Comparison of ENCODE assay signal across 8 cellular contexts in the genomic region with DNA sequence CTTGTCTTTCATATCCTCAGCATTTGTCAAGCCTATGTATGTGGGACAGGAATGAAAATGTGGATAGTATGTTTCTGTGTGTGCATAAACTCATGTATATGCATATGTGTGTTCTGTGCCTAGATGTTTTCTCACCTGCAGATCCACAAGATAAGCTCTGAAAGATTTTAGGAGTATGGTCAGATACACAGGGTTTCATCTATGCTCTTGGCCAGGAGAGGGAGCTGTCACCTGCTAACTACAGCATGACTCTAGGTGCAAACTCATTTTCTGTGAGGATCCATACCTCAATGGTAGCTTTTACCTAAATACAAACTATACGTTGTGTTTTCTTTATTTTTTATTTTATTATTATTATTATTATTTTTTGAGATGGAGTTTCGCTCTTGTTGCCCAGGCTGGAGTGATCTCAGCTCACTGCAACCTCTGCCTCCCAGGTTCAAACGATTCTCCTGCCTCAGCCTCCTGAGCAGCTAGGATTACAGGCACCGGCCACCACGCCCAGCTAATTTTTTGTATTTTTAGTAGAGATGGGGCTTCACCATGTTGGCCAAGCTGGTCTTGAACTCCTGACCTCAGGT. TPM values are rescaled to one million over a fixed set of nuclear protein-coding genes. Genes with fewer than 3 reads are reported as not detected.
DNase-seq lines count a peak whose midpoint lies in the region; ATAC-seq and TF ChIP-seq lines count a peak whose summit lies in the region.
"Not testable (repeated sequence)": the region's sequence is repeated elsewhere in the genome, so short reads cannot be mapped to it uniquely, and the experiment has no call there.

No MANE protein-coding gene starts in this region.

- H3K4me1 Mint-ChIP-seq in WTC11, brain: not testable (repeated sequence)

- POLR2A ChIA-PET in A673 (lab: Charles Lee; ENCODE audit: low non-redundant PET); WTC11 (lab: Charles Lee): not testable (repeated sequence)

- not testable (repeated sequence) for H3K9me3 Mint-ChIP-seq in WTC11, brain

- H3K27ac Mint-ChIP-seq in WTC11, brain: not testable (repeated sequence)

- not testable (repeated sequence) for H3K9me3 ChIP-seq in A673 (ENCODE audit: low read depth, low read length, poor library complexity, severe bottlenecking); iPS DF 6.9 (ENCODE audit: control insufficient read depth, insufficient read depth, low read length)

- WGBS in iPS DF 6.9 (ENCODE audit: insufficient coverage, insufficient read length): no CpG with 5 or more reads among the region's 5 CpGs

- not testable (repeated sequence) for H3K4me3 Mint-ChIP-seq in WTC11, brain

- H3K36me3 Mint-ChIP-seq in WTC11, brain: not testable (repeated sequence)

- H3K36me3 ChIP-seq in A673 (ENCODE audit: insufficient read depth, low read length, poor library complexity, severe bottlenecking); iPS DF 6.9 (ENCODE audit: control insufficient read depth, insufficient read depth, low read length): not testable (repeated sequence)

- peak; percentile 75 for DNase-seq in A673 (ENCODE audit: low spot score)
- DNase-seq in NCI-H2107 (lab: John Stamatoyannopoulos, UW): peak; percentile 5
- peak; percentile 39 for DNase-seq in WTC11 (ENCODE audit: low spot score)
- DNase-seq in iPS DF 6.9 (ENCODE audit: low read depth, low spot score): peak; percentile 35
- DNase-seq in stimulated activated CD4-positive, alpha-beta T cell treated with anti-CD3 and anti-CD28 coated beads, Interleukin-12 subunit alpha, Interleukin-12 subunit beta, amount 100 ng/mL, for 48 hours (ENCODE audit: low read depth in 2 of 3, low spot score in 1 of 3): peak; percentile 33 to 47 (median 47)

- peak; percentile 83 for ATAC-seq in GM18861 (IDR thresholded peaks at IDR 0.05; ENCODE audit: unreplicated experiment)
- ATAC-seq in HG02981 (IDR thresholded peaks at IDR 0.05; ENCODE audit: unreplicated experiment): peak; percentile 92
- peak; percentile 87 for ATAC-seq in WTC11

- not testable (repeated sequence) for H3K27me3 Mint-ChIP-seq in WTC11 (ENCODE audit: low read depth); brain

- intact Hi-C loops in A673 (cut with micrococcal nuclease; ENCODE audit: unreplicated experiment): loop anchor here (1.0 kb wide), 1 partner anchor 75 kb away; no protein-coding TSS in a partner anchor

- H3K27me3 ChIP-seq in A673 (replicated peaks; ENCODE audit: insufficient read depth, low read depth, low read length, poor library complexity); iPS DF 6.9 (ENCODE audit: control insufficient read depth, insufficient read depth, low read length): not testable (repeated sequence)

- not testable (repeated sequence) for BruUV-seq in A673 (replicated peaks; lab: Mats Ljungman, UMichigan)

- H3K4me1 ChIP-seq in A673 (ENCODE audit: insufficient read depth, low read length, poor library complexity, severe bottlenecking); iPS DF 6.9 (ENCODE audit: control insufficient read depth, insufficient read depth, low read length): not testable (repeated sequence)

- H3K4me3 ChIP-seq in A673 (ENCODE audit: low read depth, low read length, poor library complexity, severe bottlenecking); iPS DF 6.9 (ENCODE audit: low read length): not testable (repeated sequence)

- TF ChIP-seq CTCF in A673 (conservative IDR thresholded peaks at IDR 0.05; ENCODE audit: low read depth, low read length) (peak; percentile 87), WTC11 (IDR thresholded peaks at IDR 0.05) (peak; percentile 28), brain (conservative IDR thresholded peaks at IDR 0.05) (peak; percentile 65)

- H3K27ac ChIP-seq in A673 (ENCODE audit: low read depth, low read length, poor library complexity, severe bottlenecking); iPS DF 6.9 (ENCODE audit: low read length): not testable (repeated sequence)

- CTCF ChIA-PET in A673 (lab: Charles Lee) (interaction anchor here (0.7 to 1.4 kb wide), 8 partner anchors 48 to 250 kb away, joined by 3 to 14 read pairs (median 5); no protein-coding TSS in a partner anchor), WTC11 (lab: Charles Lee) (interaction anchor here (0.7 to 2.0 kb wide), 33 partner anchors 9 to 471 kb away, joined by 3 to 16 read pairs (median 5); a partner anchor contains a TSS)

RNA-seq across cellular contexts. Expression of a gene that starts 44.1 kb away (rescaled TPM):
- 338 and 430 TPM in 2 replicates for total RNA-seq in A673 (2021)
- 1.1 to 2.1 TPM (median 1.7 TPM) in 3 replicates for total RNA-seq in WTC11 (2021)
- 5.1 TPM for polyA plus RNA-seq in brain (ENCODE audit: insufficient read depth, low read depth, low replicate concordance)

Comparison
In these comparisons a context has a peak if more than half of its experiments do, and no peak if none do; other contexts are left out.
1. DNase-seq: peak in every context shown above with its lines; median percentile 75 in A673; 47 in stimulated activated CD4-positive, alpha-beta T cell treated with anti-CD3 and anti-CD28 coated beads, Interleukin-12 subunit alpha, Interleukin-12 subunit beta, amount 100 ng/mL, for 48 hours; 39 in WTC11; 35 in iPS DF 6.9; 5 in NCI-H2107.
2. CTCF ChIP-seq: peak in every context shown above with its lines; median percentile 87 in A673; 65 in brain; 28 in WTC11.
3. RNA of a gene that starts 44.1 kb away (total RNA-seq): 338 to 430 TPM in A673; 1.1 to 2.1 TPM in WTC11; every median in the first group is over 100 times any median in the second.
4. Peak in every context shown above with its lines, with median percentiles within 50 percentile points of each other: ATAC-seq.